1 cellular context compared by ENCODE assay signal in the genomic region with DNA sequence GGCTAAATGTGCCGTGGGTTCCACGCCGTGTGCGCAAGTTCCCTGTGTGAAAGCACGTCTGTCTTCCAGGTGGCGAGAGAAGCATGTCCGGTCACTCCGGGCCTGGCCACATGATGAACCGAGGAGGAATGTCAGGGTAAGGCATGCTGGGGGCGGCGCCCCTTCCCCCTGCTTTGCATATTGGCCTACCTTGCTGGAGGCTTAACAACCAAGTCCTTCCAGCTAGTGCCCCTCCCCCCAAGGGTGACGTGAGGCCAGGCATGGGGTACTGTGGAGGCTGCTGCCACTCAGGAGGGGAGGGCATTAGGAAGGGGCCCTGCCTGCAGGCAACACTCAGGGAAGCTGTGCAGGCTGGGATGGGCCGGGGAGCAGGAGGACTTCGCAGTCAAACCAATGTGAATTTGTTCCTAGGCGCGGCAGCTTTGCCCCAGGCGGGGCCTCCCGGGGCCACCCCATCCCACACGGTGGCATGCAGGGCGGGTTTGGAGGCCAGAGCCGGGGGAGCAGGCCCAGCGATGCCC.
TF ChIP-seq lines count a peak whose summit lies in the region.

No MANE protein-coding gene starts in this region.

TF ChIP-seq in GM23338, 12 proteins besides CTCF, POLR2A, EP300 and RAD21:
- TF ChIP-seq, protein P1, sequence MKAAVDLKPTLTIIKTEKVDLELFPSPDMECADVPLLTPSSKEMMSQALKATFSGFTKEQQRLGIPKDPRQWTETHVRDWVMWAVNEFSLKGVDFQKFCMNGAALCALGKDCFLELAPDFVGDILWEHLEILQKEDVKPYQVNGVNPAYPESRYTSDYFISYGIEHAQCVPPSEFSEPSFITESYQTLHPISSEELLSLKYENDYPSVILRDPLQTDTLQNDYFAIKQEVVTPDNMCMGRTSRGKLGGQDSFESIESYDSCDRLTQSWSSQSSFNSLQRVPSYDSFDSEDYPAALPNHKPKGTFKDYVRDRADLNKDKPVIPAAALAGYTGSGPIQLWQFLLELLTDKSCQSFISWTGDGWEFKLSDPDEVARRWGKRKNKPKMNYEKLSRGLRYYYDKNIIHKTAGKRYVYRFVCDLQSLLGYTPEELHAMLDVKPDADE (IDR thresholded peaks at IDR 0.05) = no peak
- TF ChIP-seq CREB1 (CRISPR knock-in tag; IDR thresholded peaks at IDR 0.05; ENCODE audit: low read depth) = peak; percentile 51
